In genomic region chrX:40544343-40545250, GRCh38 we compare ENCODE assay signal across 2 cellular contexts.
TF ChIP-seq lines count a peak whose summit lies in the region.

No MANE protein-coding gene starts in this region.

TF ChIP-seq in IMR-90, 13 proteins besides CTCF, POLR2A, EP300 and RAD21:
- TF ChIP-seq, protein P1, sequence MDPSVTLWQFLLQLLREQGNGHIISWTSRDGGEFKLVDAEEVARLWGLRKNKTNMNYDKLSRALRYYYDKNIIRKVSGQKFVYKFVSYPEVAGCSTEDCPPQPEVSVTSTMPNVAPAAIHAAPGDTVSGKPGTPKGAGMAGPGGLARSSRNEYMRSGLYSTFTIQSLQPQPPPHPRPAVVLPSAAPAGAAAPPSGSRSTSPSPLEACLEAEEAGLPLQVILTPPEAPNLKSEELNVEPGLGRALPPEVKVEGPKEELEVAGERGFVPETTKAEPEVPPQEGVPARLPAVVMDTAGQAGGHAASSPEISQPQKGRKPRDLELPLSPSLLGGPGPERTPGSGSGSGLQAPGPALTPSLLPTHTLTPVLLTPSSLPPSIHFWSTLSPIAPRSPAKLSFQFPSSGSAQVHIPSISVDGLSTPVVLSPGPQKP (IDR thresholded peaks at IDR 0.05; ENCODE audit: borderline replicate concordance, low read depth, low read length) = no peak
- TF ChIP-seq USF2 (IDR thresholded peaks at IDR 0.05; ENCODE audit: low read depth, low read length) (no peak), RCOR1 (IDR thresholded peaks at IDR 0.05; ENCODE audit: insufficient replicate concordance, low read length) (no peak), BHLHE40 (IDR thresholded peaks at IDR 0.05; ENCODE audit: low read depth, low read length) (no peak), RFX5 (IDR thresholded peaks at IDR 0.05; ENCODE audit: low read depth, low read length) (no peak), NFE2L2 (IDR thresholded peaks at IDR 0.05; ENCODE audit: low read depth, low read length) (no peak), MXI1 (IDR thresholded peaks at IDR 0.05; ENCODE audit: borderline replicate concordance, low read depth, low read length) (no peak)

TF ChIP-seq in K562, 482 proteins besides CTCF, POLR2A, EP300 and RAD21 (continues in another document):
- TF ChIP-seq PKNOX1 (IDR thresholded peaks at IDR 0.05) = 0 out of 2 replicates have a peak, but pooled peaks have one; percentile 6
- no peak for TF ChIP-seq ZNF740 (CRISPR knock-in tag; IDR thresholded peaks at IDR 0.05)
- TF ChIP-seq ZNF740 (tag; IDR thresholded peaks at IDR 0.05) = no peak
- no peak for TF ChIP-seq XRCC4 (IDR thresholded peaks at IDR 0.05; ENCODE audit: extremely low read depth, insufficient read depth, insufficient read length)
- TF ChIP-seq TEAD4 (IDR thresholded peaks at IDR 0.05; ENCODE audit: low read length) = peak; percentile 97
- no peak for TF ChIP-seq TEAD4 (CRISPR knock-in tag; IDR thresholded peaks at IDR 0.05; ENCODE audit: borderline replicate concordance)
- TF ChIP-seq NCOA4 (IDR thresholded peaks at IDR 0.05; ENCODE audit: partially characterized antibody) = no peak
- no peak for TF ChIP-seq PHTF2 (CRISPR knock-in tag; IDR thresholded peaks at IDR 0.05)
- no peak for TF ChIP-seq RNF2 (IDR thresholded peaks at IDR 0.05)
- no peak for TF ChIP-seq FOXA1 (IDR thresholded peaks at IDR 0.05; ENCODE audit: borderline replicate concordance)
- no peak for TF ChIP-seq EHMT2 (IDR thresholded peaks at IDR 0.05)
- TF ChIP-seq, protein P2, sequence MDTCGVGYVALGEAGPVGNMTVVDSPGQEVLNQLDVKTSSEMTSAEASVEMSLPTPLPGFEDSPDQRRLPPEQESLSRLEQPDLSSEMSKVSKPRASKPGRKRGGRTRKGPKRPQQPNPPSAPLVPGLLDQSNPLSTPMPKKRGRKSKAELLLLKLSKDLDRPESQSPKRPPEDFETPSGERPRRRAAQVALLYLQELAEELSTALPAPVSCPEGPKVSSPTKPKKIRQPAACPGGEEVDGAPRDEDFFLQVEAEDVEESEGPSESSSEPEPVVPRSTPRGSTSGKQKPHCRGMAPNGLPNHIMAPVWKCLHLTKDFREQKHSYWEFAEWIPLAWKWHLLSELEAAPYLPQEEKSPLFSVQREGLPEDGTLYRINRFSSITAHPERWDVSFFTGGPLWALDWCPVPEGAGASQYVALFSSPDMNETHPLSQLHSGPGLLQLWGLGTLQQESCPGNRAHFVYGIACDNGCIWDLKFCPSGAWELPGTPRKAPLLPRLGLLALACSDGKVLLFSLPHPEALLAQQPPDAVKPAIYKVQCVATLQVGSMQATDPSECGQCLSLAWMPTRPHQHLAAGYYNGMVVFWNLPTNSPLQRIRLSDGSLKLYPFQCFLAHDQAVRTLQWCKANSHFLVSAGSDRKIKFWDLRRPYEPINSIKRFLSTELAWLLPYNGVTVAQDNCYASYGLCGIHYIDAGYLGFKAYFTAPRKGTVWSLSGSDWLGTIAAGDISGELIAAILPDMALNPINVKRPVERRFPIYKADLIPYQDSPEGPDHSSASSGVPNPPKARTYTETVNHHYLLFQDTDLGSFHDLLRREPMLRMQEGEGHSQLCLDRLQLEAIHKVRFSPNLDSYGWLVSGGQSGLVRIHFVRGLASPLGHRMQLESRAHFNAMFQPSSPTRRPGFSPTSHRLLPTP (IDR thresholded peaks at IDR 0.05; ENCODE audit: borderline replicate concordance, extremely low read depth, insufficient read length) = no peak
- TF ChIP-seq ZNF76 (CRISPR knock-in tag; IDR thresholded peaks at IDR 0.05; ENCODE audit: borderline replicate concordance) = no peak
- no peak for TF ChIP-seq KAT7 (CRISPR knock-in tag; IDR thresholded peaks at IDR 0.05; ENCODE audit: borderline replicate concordance)
- peak; percentile 92 for TF ChIP-seq NFIC (IDR thresholded peaks at IDR 0.05)
- no peak for TF ChIP-seq RFX1 (IDR thresholded peaks at IDR 0.05)
- no peak for TF ChIP-seq BACH1 (tag; IDR thresholded peaks at IDR 0.05)
- no peak for TF ChIP-seq HEY1 (CRISPR knock-in tag; IDR thresholded peaks at IDR 0.05; ENCODE audit: borderline replicate concordance)
- no peak for TF ChIP-seq ZNF217 (CRISPR knock-in tag; IDR thresholded peaks at IDR 0.05)
- TF ChIP-seq KDM4B (IDR thresholded peaks at IDR 0.05; ENCODE audit: borderline replicate concordance in 2 of 2, low read depth in 1 of 2) = no peak
- no peak for TF ChIP-seq FOXO4 (CRISPR knock-in tag; IDR thresholded peaks at IDR 0.05)
- TF ChIP-seq CREB1 (IDR thresholded peaks at IDR 0.05) = peak; percentile 36; the same call in 1 of the 2 replicates
- TF ChIP-seq CREB1 (CRISPR knock-in tag; IDR thresholded peaks at IDR 0.05) = no peak
- no peak for TF ChIP-seq ZNF518B (CRISPR knock-in tag; IDR thresholded peaks at IDR 0.05)
- TF ChIP-seq, protein P3, sequence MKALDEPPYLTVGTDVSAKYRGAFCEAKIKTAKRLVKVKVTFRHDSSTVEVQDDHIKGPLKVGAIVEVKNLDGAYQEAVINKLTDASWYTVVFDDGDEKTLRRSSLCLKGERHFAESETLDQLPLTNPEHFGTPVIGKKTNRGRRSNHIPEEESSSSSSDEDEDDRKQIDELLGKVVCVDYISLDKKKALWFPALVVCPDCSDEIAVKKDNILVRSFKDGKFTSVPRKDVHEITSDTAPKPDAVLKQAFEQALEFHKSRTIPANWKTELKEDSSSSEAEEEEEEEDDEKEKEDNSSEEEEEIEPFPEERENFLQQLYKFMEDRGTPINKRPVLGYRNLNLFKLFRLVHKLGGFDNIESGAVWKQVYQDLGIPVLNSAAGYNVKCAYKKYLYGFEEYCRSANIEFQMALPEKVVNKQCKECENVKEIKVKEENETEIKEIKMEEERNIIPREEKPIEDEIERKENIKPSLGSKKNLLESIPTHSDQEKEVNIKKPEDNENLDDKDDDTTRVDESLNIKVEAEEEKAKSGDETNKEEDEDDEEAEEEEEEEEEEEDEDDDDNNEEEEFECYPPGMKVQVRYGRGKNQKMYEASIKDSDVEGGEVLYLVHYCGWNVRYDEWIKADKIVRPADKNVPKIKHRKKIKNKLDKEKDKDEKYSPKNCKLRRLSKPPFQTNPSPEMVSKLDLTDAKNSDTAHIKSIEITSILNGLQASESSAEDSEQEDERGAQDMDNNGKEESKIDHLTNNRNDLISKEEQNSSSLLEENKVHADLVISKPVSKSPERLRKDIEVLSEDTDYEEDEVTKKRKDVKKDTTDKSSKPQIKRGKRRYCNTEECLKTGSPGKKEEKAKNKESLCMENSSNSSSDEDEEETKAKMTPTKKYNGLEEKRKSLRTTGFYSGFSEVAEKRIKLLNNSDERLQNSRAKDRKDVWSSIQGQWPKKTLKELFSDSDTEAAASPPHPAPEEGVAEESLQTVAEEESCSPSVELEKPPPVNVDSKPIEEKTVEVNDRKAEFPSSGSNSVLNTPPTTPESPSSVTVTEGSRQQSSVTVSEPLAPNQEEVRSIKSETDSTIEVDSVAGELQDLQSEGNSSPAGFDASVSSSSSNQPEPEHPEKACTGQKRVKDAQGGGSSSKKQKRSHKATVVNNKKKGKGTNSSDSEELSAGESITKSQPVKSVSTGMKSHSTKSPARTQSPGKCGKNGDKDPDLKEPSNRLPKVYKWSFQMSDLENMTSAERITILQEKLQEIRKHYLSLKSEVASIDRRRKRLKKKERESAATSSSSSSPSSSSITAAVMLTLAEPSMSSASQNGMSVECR (CRISPR knock-in tag; IDR thresholded peaks at IDR 0.05) = no peak
- TF ChIP-seq, protein P4, sequence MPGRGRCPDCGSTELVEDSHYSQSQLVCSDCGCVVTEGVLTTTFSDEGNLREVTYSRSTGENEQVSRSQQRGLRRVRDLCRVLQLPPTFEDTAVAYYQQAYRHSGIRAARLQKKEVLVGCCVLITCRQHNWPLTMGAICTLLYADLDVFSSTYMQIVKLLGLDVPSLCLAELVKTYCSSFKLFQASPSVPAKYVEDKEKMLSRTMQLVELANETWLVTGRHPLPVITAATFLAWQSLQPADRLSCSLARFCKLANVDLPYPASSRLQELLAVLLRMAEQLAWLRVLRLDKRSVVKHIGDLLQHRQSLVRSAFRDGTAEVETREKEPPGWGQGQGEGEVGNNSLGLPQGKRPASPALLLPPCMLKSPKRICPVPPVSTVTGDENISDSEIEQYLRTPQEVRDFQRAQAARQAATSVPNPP (IDR thresholded peaks at IDR 0.05; ENCODE audit: borderline replicate concordance, insufficient read depth, insufficient read length) = no peak
- no peak for TF ChIP-seq CBX3 (IDR thresholded peaks at IDR 0.05; ENCODE audit: borderline replicate concordance in 1 of 2, low read length in 2 of 2)
- TF ChIP-seq ZNF23 (CRISPR knock-in tag; IDR thresholded peaks at IDR 0.05) = no peak
- TF ChIP-seq TARDBP (IDR thresholded peaks at IDR 0.05) = no peak
- TF ChIP-seq PYGO2 (tag; IDR thresholded peaks at IDR 0.05) = no peak
- TF ChIP-seq TAF9B (IDR thresholded peaks at IDR 0.05; ENCODE audit: partially characterized antibody) = no peak
- TF ChIP-seq SRF (CRISPR knock-in tag; IDR thresholded peaks at IDR 0.05) = no peak
- TF ChIP-seq DACH1 (IDR thresholded peaks at IDR 0.05; ENCODE audit: partially characterized antibody) = peak; percentile 1
- TF ChIP-seq KAT8 (IDR thresholded peaks at IDR 0.05; ENCODE audit: low read depth) = no peak
- no peak for TF ChIP-seq MTA3 (IDR thresholded peaks at IDR 0.05; ENCODE audit: borderline replicate concordance)
- TF ChIP-seq ZBTB49 (CRISPR knock-in tag; IDR thresholded peaks at IDR 0.05; ENCODE audit: borderline replicate concordance) = no peak
